ENCODE assay signal across 1 cellular context in genomic region chr6:4970739-4971395, GRCh38.
TF ChIP-seq lines count a peak whose summit lies in the region.

No MANE protein-coding gene starts in this region.

TF ChIP-seq in IMR-90, 13 proteins besides CTCF, POLR2A, EP300 and RAD21:
- TF ChIP-seq USF2 (IDR thresholded peaks at IDR 0.05; ENCODE audit: low read depth, low read length) (no peak), RFX5 (IDR thresholded peaks at IDR 0.05; ENCODE audit: low read depth, low read length) (no peak), MAFK (IDR thresholded peaks at IDR 0.05; ENCODE audit: low read depth, low read length) (no peak), ELK1 (IDR thresholded peaks at IDR 0.05; ENCODE audit: borderline replicate concordance, low read depth, low read length) (no peak), MAZ (IDR thresholded peaks at IDR 0.05; ENCODE audit: borderline replicate concordance, low read depth, low read length) (no peak), FOS (IDR thresholded peaks at IDR 0.05; ENCODE audit: low read depth, low read length) (no peak), CHD1 (IDR thresholded peaks at IDR 0.05; ENCODE audit: low read depth, low read length) (no peak), SMC3 (IDR thresholded peaks at IDR 0.05; ENCODE audit: low read depth, low read length) (no peak), NFE2L2 (IDR thresholded peaks at IDR 0.05; ENCODE audit: low read depth, low read length) (no peak), MXI1 (IDR thresholded peaks at IDR 0.05; ENCODE audit: borderline replicate concordance, low read depth, low read length) (no peak), BHLHE40 (IDR thresholded peaks at IDR 0.05; ENCODE audit: low read depth, low read length) (no peak)
